23 cellular contexts compared by ENCODE assay signal in the genomic region with DNA sequence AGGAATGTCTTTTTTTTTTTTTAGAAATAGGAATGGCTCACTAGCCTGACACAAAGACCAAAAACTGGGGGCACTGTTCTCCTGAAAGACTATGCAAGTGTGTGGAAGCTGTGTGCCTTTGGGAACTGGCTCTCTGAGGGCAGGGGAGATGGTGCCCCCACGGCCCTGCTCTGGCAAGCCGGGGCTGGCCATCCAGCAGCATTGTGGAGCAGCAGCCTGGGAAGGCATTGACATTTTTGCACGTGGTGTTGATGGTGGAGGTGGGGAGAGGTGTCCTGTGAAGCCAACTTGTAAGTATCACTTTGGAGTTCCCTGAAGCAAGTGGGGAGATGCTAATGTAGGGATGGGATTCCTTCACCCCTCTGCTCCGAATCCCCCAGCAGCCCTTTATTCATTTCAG.
DNase-seq lines count a peak whose midpoint lies in the region; ATAC-seq and TF ChIP-seq lines count a peak whose summit lies in the region.
"Had no signal": no experiment of that assay in that cellular context is flagged by ENCODE, and none has a peak within 500 bp of the region (broad histone marks: within the 10 kb centered on the region; RNA-seq: fewer than 3 reads in every experiment).

No MANE protein-coding gene starts in this region.

- H3K4ac ChIP-seq in neuronal stem cell (ENCODE audit: low read length) = no peak overlapping the region

- H3K36me3 ChIP-seq in endodermal cell (ENCODE audit: control insufficient read depth, insufficient read depth, low read length) (no peaks in the 10 kb centered on the region), neuronal stem cell (replicated peaks in 1 of 2; ENCODE audit: control insufficient read depth in 2 of 2, insufficient read depth in 2 of 2, low read length in 2 of 2) (no peaks in the 10 kb centered on the region)
- H3K36me3 ChIP-seq: BE2C, BLaER1 had no signal

- H3K14ac ChIP-seq in neuronal stem cell (ENCODE audit: low read length) = no peak overlapping the region

- H3K27me3 Mint-ChIP-seq in endodermal cell (ENCODE audit: insufficient read depth) = peaks cover 45% of the 10 kb centered on the region
- no peaks in the 10 kb centered on the region for H3K27me3 Mint-ChIP-seq in activated CD4-positive, alpha-beta memory T cell treated with anti-CD3 and anti-CD28 coated beads for 36 hours
- H3K27me3 Mint-ChIP-seq: CD4-positive, CD25-positive, alpha-beta regulatory T cell; CD8-positive, alpha-beta memory T cell had no signal

- intact Hi-C loops in activated CD4-positive, alpha-beta memory T cell treated with anti-CD3 and anti-CD28 coated beads for 36 hours (cut with micrococcal nuclease) = no loop called here

- H3K27me3 ChIP-seq in endodermal cell (ENCODE audit: control insufficient read depth, insufficient read depth, low read length, poor library complexity, severe bottlenecking) (peaks cover 51% of the 10 kb centered on the region), neuronal stem cell (ENCODE audit: control insufficient read depth in 3 of 3, insufficient read depth in 3 of 3, low read depth in 1 of 3, low read length in 3 of 3) (no peaks in the 10 kb centered on the region)
- H3K27me3 ChIP-seq: BE2C, BLaER1 had no signal

- no peak overlapping the region for H2BK15ac ChIP-seq in neuronal stem cell (ENCODE audit: low read length)

- H3K4me3 ChIP-seq in endodermal cell (ENCODE audit: low read length) = no peak overlapping the region
- H3K4me3 ChIP-seq in neuronal stem cell (ENCODE audit: low read length in 2 of 2) = no peak overlapping the region
- H3K4me3 ChIP-seq: BLaER1, GM12878 had no signal

- no peak overlapping the region for H2BK12ac ChIP-seq in neuronal stem cell (ENCODE audit: low read length)

- no peak overlapping the region for H3K27ac Mint-ChIP-seq in endodermal cell
- no peak overlapping the region for H3K27ac Mint-ChIP-seq in activated CD4-positive, alpha-beta memory T cell treated with anti-CD3 and anti-CD28 coated beads for 36 hours
- H3K27ac Mint-ChIP-seq: CD14-positive monocyte; CD4-positive, alpha-beta memory T cell; CD4-positive, CD25-positive, alpha-beta regulatory T cell; CD8-positive, alpha-beta memory T cell had no signal

- no peak overlapping the region for H4K8ac ChIP-seq in neuronal stem cell (ENCODE audit: low read depth, low read length)

- DNase-seq in endodermal cell = peak; percentile 59
- DNase-seq in neuronal stem cell (ENCODE audit: low spot score) = no peak
- no peak for DNase-seq in activated CD4-positive, alpha-beta memory T cell treated with anti-CD3 and anti-CD28 coated beads for 36 hours
- DNase-seq in nucleus accumbens (lab: John Stamatoyannopoulos, UW) = no peak
- DNase-seq: 8988T; ACHN; BE2C; C1 segment of cervical spinal cord; CD4-positive, alpha-beta memory T cell; CD4-positive, CD25-positive, alpha-beta regulatory T cell; CD8-positive, alpha-beta memory T cell; COR-L47; DMS 273 treated with DMSO at 0.1 percent for 48 hours; DMS153; DMS53; DMS79; DND-41; EL; GDM1 had no signal

- no peak overlapping the region for H3K27ac ChIP-seq in endodermal cell (ENCODE audit: low read depth, low read length)
- H3K27ac ChIP-seq in neuronal stem cell (replicated peaks; ENCODE audit: low read length) = no peak overlapping the region
- H3K27ac ChIP-seq: BLaER1 had no signal

- H3K4me3 Mint-ChIP-seq in endodermal cell = no peak overlapping the region
- H3K4me3 Mint-ChIP-seq in activated CD4-positive, alpha-beta memory T cell treated with anti-CD3 and anti-CD28 coated beads for 36 hours = no peak overlapping the region
- H3K4me3 Mint-ChIP-seq: CD14-positive monocyte; CD4-positive, alpha-beta memory T cell; CD4-positive, CD25-positive, alpha-beta regulatory T cell; CD8-positive, alpha-beta memory T cell had no signal

- H2BK5ac ChIP-seq in neuronal stem cell (ENCODE audit: low read length) = peak overlapping the region; percentile 47

- H3K79me1 ChIP-seq in neuronal stem cell (ENCODE audit: low read depth, low read length) = no peaks in the 10 kb centered on the region

- WGBS in endodermal cell (ENCODE audit: insufficient coverage in 1 of 2, insufficient read length in 1 of 2), 2 experiments = 84 to 87% methylated on average over 3 to 4 of the region's 4 CpGs
- no CpG with 5 or more reads among the region's 4 CpGs for WGBS in neuronal stem cell (ENCODE audit: extremely low coverage in 2 of 2, insufficient read length in 2 of 2, insufficient replicate concordance in 1 of 2), 2 donors

- no peak overlapping the region for H4K91ac ChIP-seq in neuronal stem cell (ENCODE audit: low read depth, low read length, poor library complexity)

- POLR2A ChIA-PET in activated CD4-positive, alpha-beta memory T cell treated with anti-CD3 and anti-CD28 coated beads for 36 hours (lab: Charles Lee) = no interaction called here

- no peak overlapping the region for H3K9ac ChIP-seq in endodermal cell (ENCODE audit: extremely low read depth, low read length, poor library complexity, severe bottlenecking)
- H3K9ac ChIP-seq in neuronal stem cell (ENCODE audit: low read depth, low read length, poor library complexity) = no peak overlapping the region
- H3K9ac ChIP-seq: BLaER1 had no signal

- no peak for TF ChIP-seq CTCF in endodermal cell (conservative IDR thresholded peaks at IDR 0.05)

- no peak overlapping the region for H2BK120ac ChIP-seq in neuronal stem cell (ENCODE audit: low read depth, low read length)

- no peak overlapping the region for H3K18ac ChIP-seq in neuronal stem cell (ENCODE audit: low read length)

- H3K4me1 Mint-ChIP-seq in endodermal cell = peaks cover 54% of the 10 kb centered on the region
- H3K4me1 Mint-ChIP-seq in activated CD4-positive, alpha-beta memory T cell treated with anti-CD3 and anti-CD28 coated beads for 36 hours (ENCODE audit: low read depth) = no peaks in the 10 kb centered on the region
- H3K4me1 Mint-ChIP-seq: CD14-positive monocyte; CD4-positive, alpha-beta memory T cell; CD4-positive, CD25-positive, alpha-beta regulatory T cell; CD8-positive, alpha-beta memory T cell had no signal

- no peak overlapping the region for H2AK5ac ChIP-seq in neuronal stem cell (ENCODE audit: low read depth, low read length)

- CTCF ChIA-PET in activated CD4-positive, alpha-beta memory T cell treated with anti-CD3 and anti-CD28 coated beads for 36 hours (lab: Charles Lee) = no interaction called here

- no peak overlapping the region for H2AFZ ChIP-seq in neuronal stem cell (ENCODE audit: low read length)

- H3K36me3 Mint-ChIP-seq in endodermal cell (ENCODE audit: low read depth) = no peaks in the 10 kb centered on the region
- H3K36me3 Mint-ChIP-seq in activated CD4-positive, alpha-beta memory T cell treated with anti-CD3 and anti-CD28 coated beads for 36 hours = no peaks in the 10 kb centered on the region
- H3K36me3 Mint-ChIP-seq: CD14-positive monocyte; CD4-positive, alpha-beta memory T cell; CD4-positive, CD25-positive, alpha-beta regulatory T cell; CD8-positive, alpha-beta memory T cell had no signal

- H3K9me3 ChIP-seq in endodermal cell (ENCODE audit: control insufficient read depth, low read length) (no peaks in the 10 kb centered on the region), neuronal stem cell (replicated peaks in 1 of 2; ENCODE audit: control insufficient read depth in 2 of 2, insufficient read depth in 1 of 2, low read depth in 1 of 2, low read length in 2 of 2) (no peaks in the 10 kb centered on the region)
- H3K9me3 ChIP-seq: BE2C, BLaER1 had no signal

- peaks cover 3% of the 10 kb centered on the region for H3K4me1 ChIP-seq in endodermal cell (ENCODE audit: control insufficient read depth, insufficient read depth, low read length)
- H3K4me1 ChIP-seq in neuronal stem cell (ENCODE audit: control insufficient read depth in 2 of 2, insufficient read depth in 1 of 2, low read depth in 1 of 2, low read length in 2 of 2) = peaks cover 0 to 2% of the 10 kb centered on the region in 2 donors
- H3K4me1 ChIP-seq: BE2C, BLaER1 had no signal

- H3K9me3 Mint-ChIP-seq in endodermal cell = peaks cover 8% of the 10 kb centered on the region
- H3K9me3 Mint-ChIP-seq in activated CD4-positive, alpha-beta memory T cell treated with anti-CD3 and anti-CD28 coated beads for 36 hours = peaks cover 3% of the 10 kb centered on the region

- peak overlapping the region; percentile 56 for H3K23ac ChIP-seq in neuronal stem cell (ENCODE audit: low read depth, low read length, poor library complexity)

- H3K4me2 ChIP-seq in neuronal stem cell (ENCODE audit: insufficient read depth, low read length, poor library complexity, severe bottlenecking) = no peak overlapping the region
- H3K4me2 ChIP-seq: BLaER1 had no signal

- ATAC-seq in HG03135 (IDR thresholded peaks at IDR 0.05; ENCODE audit: unreplicated experiment) = no peak
- ATAC-seq: GM12878 had no signal
